Comparison of ENCODE assay signal across 18 cellular contexts in genomic region chr22:47237890-47238480, GRCh38.
DNase-seq lines count a peak whose midpoint lies in the region; ATAC-seq, FAIRE-seq and TF ChIP-seq lines count a peak whose summit lies in the region.
"Had no signal": no experiment of that assay in that cellular context is flagged by ENCODE, and none has a peak within 500 bp of the region (broad histone marks: within the 10 kb centered on the region; RNA-seq: fewer than 3 reads in every experiment).

No MANE protein-coding gene starts in this region.

- FAIRE-seq in K562 (lab: Jason Lieb, UNC), result no peak
- FAIRE-seq: GM12891, H54 had no signal

- in situ Hi-C loops in K562 (cut with MboI), result no loop called here
- in situ Hi-C loops in gastrocnemius medialis (cut with MboI; ENCODE audit: low sequenced_read_pairs in 4 of 4), result no loop called here

- 0% methylated on average over 7 of the region's 7 CpGs for WGBS in K562 (ENCODE audit: insufficient coverage, low coverage, missing lambda C conversion rate)

- no peak overlapping the region for H3K4me3 ChIP-seq in K562
- no peak overlapping the region for H3K4me3 ChIP-seq in gastrocnemius medialis
- H3K4me3 ChIP-seq: HAP-1 had no signal

- no peak overlapping the region for H2AFZ ChIP-seq in K562 (ENCODE audit: low read depth, low read length)

- BruUV-seq in K562 (replicated peaks; lab: Mats Ljungman, UMichigan), result no TSS peak

- TF ChIP-seq POLR2A in K562 (conservative IDR thresholded peaks at IDR 0.05), result no peak
- no peak for TF ChIP-seq POLR2A in gastrocnemius medialis (IDR thresholded peaks at IDR 0.05)

- no peaks in the 10 kb centered on the region for H4K20me1 ChIP-seq in K562 (replicated peaks; ENCODE audit: control insufficient read depth, insufficient read depth, low read length)

- no peak overlapping the region for H3K9ac ChIP-seq in K562 (ENCODE audit: insufficient read depth in 1 of 2, low read depth in 2 of 2, low read length in 2 of 2)

- POLR2A ChIA-PET in K562 (lab: Yijun Ruan, JAX), result interaction anchor here (0.5 kb wide), 1 partner anchor 1000 kb away, joined by 3 read pairs; no protein-coding TSS in a partner anchor

- TF ChIP-seq RAD21 in K562 (CRISPR knock-in tag; conservative IDR thresholded peaks at IDR 0.05 in 1 of 2, IDR thresholded peaks at IDR 0.05 in 1 of 2), result no peak

- H3K27ac ChIP-seq in K562 (ENCODE audit: extremely low read depth, low read depth, low read length), result no peak overlapping the region
- H3K27ac ChIP-seq in gastrocnemius medialis, result no peak overlapping the region

- H3K79me2 ChIP-seq in K562 (ENCODE audit: control insufficient read depth, insufficient read depth, low read length), result no peaks in the 10 kb centered on the region

- H3K36me3 ChIP-seq in K562 (ENCODE audit: control insufficient read depth, insufficient read depth, low read length) (no peaks in the 10 kb centered on the region), gastrocnemius medialis (no peaks in the 10 kb centered on the region)
- H3K36me3 ChIP-seq: HAP-1 had no signal

- no peak for TF ChIP-seq EP300 in K562 (IDR thresholded peaks at IDR 0.05; ENCODE audit: low read length)

- DNase-seq in RPMI7951 (ENCODE audit: low read depth) (peak; percentile 7), K562 (ENCODE audit: extremely low read depth in 1 of 4, low spot score in 3 of 4) (no peak), left lobe of liver (ENCODE audit: low spot score) (peak; percentile 16), middle frontal gyrus (ENCODE audit: extremely low spot score, low spot score) (no peak), gastrocnemius medialis (no peak)
- DNase-seq: C1 segment of cervical spinal cord; Calu3; CD4-positive, alpha-beta memory T cell; COR-L47; DMS53; DMS79 treated with DMSO at 0.1 percent for 48 hours; GF-D8; GOT3; HFFc6 had no signal

- no peaks in the 10 kb centered on the region; a peak in 1 of 5 replicates for H3K27me3 ChIP-seq in K562 (ENCODE audit: control insufficient read depth in 2 of 2, insufficient read depth in 2 of 2, low read length in 2 of 2)
- H3K27me3 ChIP-seq in gastrocnemius medialis, result no peaks in the 10 kb centered on the region

- TF ChIP-seq CTCF in K562 (IDR thresholded peaks at IDR 0.05 in 2 of 3, conservative IDR thresholded peaks at IDR 0.05 in 1 of 3; ENCODE audit: insufficient read depth in 2 of 3, low read depth in 1 of 3, low read length in 3 of 3) (no peak), gastrocnemius medialis (IDR thresholded peaks at IDR 0.05 in 4 of 5, conservative IDR thresholded peaks at IDR 0.05 in 1 of 5) (no peak)

- H3K9me1 ChIP-seq in K562 (ENCODE audit: control insufficient read depth, insufficient read depth, low read length), result no peaks in the 10 kb centered on the region

- H3K4me2 ChIP-seq in K562 (ENCODE audit: insufficient read depth, low read length), result no peak overlapping the region

- no peaks in the 10 kb centered on the region for H3K4me1 ChIP-seq in K562 (replicated peaks in 1 of 2; ENCODE audit: control insufficient read depth in 2 of 2, insufficient read depth in 2 of 2, low read length in 2 of 2)
- H3K4me1 ChIP-seq in gastrocnemius medialis, result no peaks in the 10 kb centered on the region
- H3K4me1 ChIP-seq: HAP-1 had no signal

- no peaks in the 10 kb centered on the region for H3K9me3 ChIP-seq in K562 (replicated peaks; ENCODE audit: control insufficient read depth, insufficient read depth, low read depth, low read length)
- no peaks in the 10 kb centered on the region for H3K9me3 ChIP-seq in gastrocnemius medialis
- H3K9me3 ChIP-seq: HAP-1 had no signal

- intact Hi-C loops in K562 (cut with micrococcal nuclease) (no loop called here), gastrocnemius medialis (cut with DNase I; ENCODE audit: low total_unique reads) (no loop called here)

- CTCF ChIA-PET in K562 (lab: Yijun Ruan, JAX; ENCODE audit: low intra/inter-chr PET ratio), result no interaction called here

- no peak for ATAC-seq in K562
- ATAC-seq in left lobe of liver, result no peak
- ATAC-seq in gastrocnemius medialis, result no peak
- ATAC-seq in GM18498 (IDR thresholded peaks at IDR 0.05; ENCODE audit: unreplicated experiment), result no peak

TF ChIP-seq in K562, 482 proteins besides CTCF, POLR2A, EP300 and RAD21:
- peak; percentile 58; the same call in 1 of the 2 replicates for TF ChIP-seq ZNF134 (CRISPR knock-in tag; conservative IDR thresholded peaks at IDR 0.05)
- no peak for TF ChIP-seq ZNF354B (CRISPR knock-in tag; IDR thresholded peaks at IDR 0.05)
TF ChIP-seq in K562: peak in this region for 1.

Comparison
In these comparisons a context has a peak if more than half of its experiments do, and no peak if none do; other contexts are left out.
1. DNase-seq: peak in RPMI7951 (single experiment) and left lobe of liver (single experiment); none in K562 (0 of 4), middle frontal gyrus (single experiment) and gastrocnemius medialis (0 of 2).